14 cellular contexts compared by ENCODE assay signal in the genomic region with DNA sequence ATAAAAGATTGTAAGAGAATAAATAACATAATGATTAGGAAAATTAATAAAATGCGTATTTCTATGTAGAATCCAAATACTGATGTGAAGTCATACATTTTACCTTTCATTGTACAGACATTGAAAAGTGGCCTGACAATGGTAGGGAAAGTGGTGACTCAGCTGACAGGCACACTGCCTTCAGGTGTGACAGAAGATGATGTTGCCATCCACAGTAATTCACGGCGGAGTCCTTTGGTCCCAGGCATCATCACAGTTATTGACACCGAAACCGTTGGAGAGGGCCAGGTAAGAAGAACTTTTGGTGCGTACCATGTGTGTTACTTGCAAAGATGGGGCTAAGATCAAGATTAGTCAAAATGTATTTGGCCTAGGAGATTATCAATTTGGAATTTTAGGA.
A peak's percentile ranks its signal among the peaks of the same experiment; 100 is the strongest.
DNase-seq lines count a peak whose midpoint lies in the region; FAIRE-seq and TF ChIP-seq lines count a peak whose summit lies in the region.
"Had no signal": no experiment of that assay in that cellular context is flagged by ENCODE, and none has a peak within 500 bp of the region (broad histone marks: within the 10 kb centered on the region; RNA-seq: fewer than 3 reads in every experiment).

No MANE protein-coding gene starts in this region.

- dilution Hi-C loops in keratinocyte (cut with MboI; ENCODE audit: extremely low pct_ligation_motif_present, low sequenced_read_pairs), result no loop called here

- H4K20me1 ChIP-seq in keratinocyte (ENCODE audit: control insufficient read depth, extremely low read depth, insufficient read depth, low read length) (no peaks in the 10 kb centered on the region), hepatocyte (ENCODE audit: insufficient read depth, poor library complexity, severe bottlenecking) (no peaks in the 10 kb centered on the region)
- H4K20me1 ChIP-seq: BLaER1 treated with 17β-estradiol and CSF1 and Interleukin-3, amounts not matched to agents 10 nM and 100 nM had no signal

- H2AFZ ChIP-seq in keratinocyte (ENCODE audit: control insufficient read depth, low read length) (no peak overlapping the region), hepatocyte (no peak overlapping the region)

- intact Hi-C loops in vagina (cut with DNase I), result no loop called here

- no peak overlapping the region for H3K9ac ChIP-seq in keratinocyte (ENCODE audit: control insufficient read depth, extremely low read depth, insufficient read depth, low read length)
- H3K9ac ChIP-seq: BLaER1 treated with 17β-estradiol and CSF1 and Interleukin-3, amounts not matched to agents 10 nM and 100 nM had no signal

- no peak overlapping the region for H3K27ac ChIP-seq in HEK293 (ENCODE audit: extremely low read depth, low read depth, low read length)
- no peak overlapping the region for H3K27ac ChIP-seq in keratinocyte (ENCODE audit: control insufficient read depth, insufficient read depth, low read length)
- H3K27ac ChIP-seq in hepatocyte, result no peak overlapping the region
- H3K27ac ChIP-seq in vagina, result no peak overlapping the region
- H3K27ac ChIP-seq: BLaER1 treated with 17β-estradiol and CSF1 and Interleukin-3, amounts not matched to agents 10 nM and 100 nM had no signal

- CTCF ChIA-PET in HEK293 (lab: Yijun Ruan, JAX), result no interaction called here

- DNase-seq in epithelial cell of esophagus (ENCODE audit: low read depth) (peak; percentile 31), keratinocyte (ENCODE audit: low read depth, low spot score) (no peak), urothelium cell line (ENCODE audit: low spot score) (no peak), hepatocyte (ENCODE audit: low spot score) (no peak), NCI-H1694 treated with DMSO at 0.1 percent for 48 hours (lab: John Stamatoyannopoulos, UW) (no peak), vagina (ENCODE audit: extremely low spot score in 2 of 2) (no peak)
- DNase-seq: Calu3; CD8-positive, alpha-beta T cell; DMS79 treated with DMSO at 0.1 percent for 48 hours; GF-D8; GOT3; H9 had no signal

- 0 out of 2 replicates have a peak, but pooled peaks cover 2% of the 10 kb centered on the region for H3K4me1 ChIP-seq in HEK293 (ENCODE audit: control insufficient read depth, insufficient read depth, low read length)
- peaks cover 5% of the 10 kb centered on the region for H3K4me1 ChIP-seq in keratinocyte (ENCODE audit: control insufficient read depth, extremely low read depth, insufficient read depth, low read length)
- no peaks in the 10 kb centered on the region for H3K4me1 ChIP-seq in hepatocyte (ENCODE audit: insufficient read depth)
- H3K4me1 ChIP-seq in vagina, result no peaks in the 10 kb centered on the region
- H3K4me1 ChIP-seq: BLaER1 treated with 17β-estradiol and CSF1 and Interleukin-3, amounts not matched to agents 10 nM and 100 nM had no signal

- POLR2A ChIA-PET in HEK293 (lab: Yijun Ruan, JAX), result no interaction called here

- H3K36me3 ChIP-seq in HEK293 (ENCODE audit: control insufficient read depth in 2 of 2, insufficient read depth in 1 of 2, low read length in 2 of 2) (peaks cover 0 to 7% of the 10 kb centered on the region in 2 experiments; a peak in 2 of 3 replicates), keratinocyte (ENCODE audit: control insufficient read depth in 2 of 2, extremely low read depth in 1 of 2, insufficient read depth in 2 of 2, low read length in 2 of 2) (no peaks in the 10 kb centered on the region), hepatocyte (replicated peaks; ENCODE audit: insufficient read depth, low read depth) (no peaks in the 10 kb centered on the region), vagina (no peaks in the 10 kb centered on the region)
- H3K36me3 ChIP-seq: BLaER1 treated with 17β-estradiol and CSF1 and Interleukin-3, amounts not matched to agents 10 nM and 100 nM had no signal

- no peak overlapping the region for H3K4me3 ChIP-seq in HEK293 (ENCODE audit: low read depth, low read length)
- H3K4me3 ChIP-seq in epithelial cell of esophagus (ENCODE audit: low read length), result no peak overlapping the region
- H3K4me3 ChIP-seq in keratinocyte (ENCODE audit: control insufficient read depth in 2 of 3, extremely low read depth in 1 of 3, insufficient read depth in 2 of 3, low read depth in 1 of 3, low read length in 3 of 3), result no peak overlapping the region
- H3K4me3 ChIP-seq in hepatocyte, result no peak overlapping the region
- no peak overlapping the region for H3K4me3 ChIP-seq in vagina
- H3K4me3 ChIP-seq: BLaER1 treated with 17β-estradiol and CSF1 and Interleukin-3, amounts not matched to agents 10 nM and 100 nM had no signal

- TF ChIP-seq POLR2A in vagina (IDR thresholded peaks at IDR 0.05), result no peak

- peaks cover 2% of the 10 kb centered on the region for H3K9me1 ChIP-seq in keratinocyte (ENCODE audit: control insufficient read depth, extremely low read depth, insufficient read depth, low read length)

- over 99% methylated on average over 6 of the region's 6 CpGs for WGBS in hepatocyte (ENCODE audit: low lambda C conversion rate, missing lambda C conversion rate)

- H3K4me2 ChIP-seq in keratinocyte (ENCODE audit: control insufficient read depth, extremely low read depth, insufficient read depth, low read depth, low read length), result no peak overlapping the region
- H3K4me2 ChIP-seq in hepatocyte, result no peak overlapping the region
- H3K4me2 ChIP-seq: BLaER1 treated with 17β-estradiol and CSF1 and Interleukin-3, amounts not matched to agents 10 nM and 100 nM had no signal

- no peaks in the 10 kb centered on the region for H3K9me2 ChIP-seq in hepatocyte (replicated peaks; ENCODE audit: insufficient read depth)

- no peaks in the 10 kb centered on the region for H3K27me3 ChIP-seq in keratinocyte (ENCODE audit: control insufficient read depth, extremely low read depth, insufficient read depth, low read length)
- no peaks in the 10 kb centered on the region for H3K27me3 ChIP-seq in hepatocyte
- H3K27me3 ChIP-seq in vagina, result no peaks in the 10 kb centered on the region
- H3K27me3 ChIP-seq: BLaER1 treated with 17β-estradiol and CSF1 and Interleukin-3, amounts not matched to agents 10 nM and 100 nM had no signal

- TF ChIP-seq CTCF in HEK293 (tag by site-specific recombination; IDR thresholded peaks at IDR 0.05) (no peak), epithelial cell of esophagus (IDR thresholded peaks at IDR 0.05; ENCODE audit: insufficient read depth, low read depth, low read length, missing control alignments) (no peak), keratinocyte (optimal IDR thresholded peaks at IDR 0.05 in 1 of 3, IDR thresholded peaks at IDR 0.05 in 1 of 3, conservative IDR thresholded peaks at IDR 0.05 in 1 of 3; ENCODE audit: extremely low read depth in 1 of 3, insufficient read depth in 2 of 3, low read length in 3 of 3) (no peak), hepatocyte (IDR thresholded peaks at IDR 0.05; ENCODE audit: poor library complexity) (no peak), vagina (IDR thresholded peaks at IDR 0.05) (no peak)

- H3K9me3 ChIP-seq in HEK293 (ENCODE audit: control insufficient read depth, insufficient read depth, low read depth, low read length) (no peaks in the 10 kb centered on the region), keratinocyte (ENCODE audit: control insufficient read depth, low read depth, low read length) (no peaks in the 10 kb centered on the region), hepatocyte (ENCODE audit: low read depth) (no peaks in the 10 kb centered on the region), vagina (no peaks in the 10 kb centered on the region)

- FAIRE-seq in keratinocyte (lab: Jason Lieb, UNC) (peak; percentile 5), urothelium cell line (lab: Jason Lieb, UNC) (peak; percentile 91)

- H3K79me2 ChIP-seq in keratinocyte (ENCODE audit: control insufficient read depth, insufficient read depth, low read length) (no peaks in the 10 kb centered on the region), hepatocyte (no peaks in the 10 kb centered on the region)

TF ChIP-seq in HEK293, 187 proteins besides CTCF, POLR2A, EP300 and RAD21:
- TF ChIP-seq, protein P1, sequence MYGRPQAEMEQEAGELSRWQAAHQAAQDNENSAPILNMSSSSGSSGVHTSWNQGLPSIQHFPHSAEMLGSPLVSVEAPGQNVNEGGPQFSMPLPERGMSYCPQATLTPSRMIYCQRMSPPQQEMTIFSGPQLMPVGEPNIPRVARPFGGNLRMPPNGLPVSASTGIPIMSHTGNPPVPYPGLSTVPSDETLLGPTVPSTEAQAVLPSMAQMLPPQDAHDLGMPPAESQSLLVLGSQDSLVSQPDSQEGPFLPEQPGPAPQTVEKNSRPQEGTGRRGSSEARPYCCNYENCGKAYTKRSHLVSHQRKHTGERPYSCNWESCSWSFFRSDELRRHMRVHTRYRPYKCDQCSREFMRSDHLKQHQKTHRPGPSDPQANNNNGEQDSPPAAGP (tag by site-specific recombination; IDR thresholded peaks at IDR 0.05), result no peak
- 0 out of 2 replicates have a peak, but pooled peaks have one; percentile 8 for TF ChIP-seq PRDM1 (tag by site-specific recombination; IDR thresholded peaks at IDR 0.05)
